ENCODE assay signal across 1 cellular context in genomic region chr1:180179162-180179957, GRCh38.
TF ChIP-seq lines count a peak whose summit lies in the region.

No MANE protein-coding gene starts in this region.

TF ChIP-seq in IMR-90, 13 proteins besides CTCF, POLR2A, EP300 and RAD21:
- TF ChIP-seq MXI1 (IDR thresholded peaks at IDR 0.05; ENCODE audit: borderline replicate concordance, low read depth, low read length) = no peak
- TF ChIP-seq CEBPB (IDR thresholded peaks at IDR 0.05; ENCODE audit: low read depth, low read length) = no peak
- TF ChIP-seq MAFK (IDR thresholded peaks at IDR 0.05; ENCODE audit: low read depth, low read length) = no peak
- no peak for TF ChIP-seq FOS (IDR thresholded peaks at IDR 0.05; ENCODE audit: low read depth, low read length)
- TF ChIP-seq SMC3 (IDR thresholded peaks at IDR 0.05; ENCODE audit: low read depth, low read length) = no peak
- TF ChIP-seq NFE2L2 (IDR thresholded peaks at IDR 0.05; ENCODE audit: low read depth, low read length) = no peak
- TF ChIP-seq, protein P1, sequence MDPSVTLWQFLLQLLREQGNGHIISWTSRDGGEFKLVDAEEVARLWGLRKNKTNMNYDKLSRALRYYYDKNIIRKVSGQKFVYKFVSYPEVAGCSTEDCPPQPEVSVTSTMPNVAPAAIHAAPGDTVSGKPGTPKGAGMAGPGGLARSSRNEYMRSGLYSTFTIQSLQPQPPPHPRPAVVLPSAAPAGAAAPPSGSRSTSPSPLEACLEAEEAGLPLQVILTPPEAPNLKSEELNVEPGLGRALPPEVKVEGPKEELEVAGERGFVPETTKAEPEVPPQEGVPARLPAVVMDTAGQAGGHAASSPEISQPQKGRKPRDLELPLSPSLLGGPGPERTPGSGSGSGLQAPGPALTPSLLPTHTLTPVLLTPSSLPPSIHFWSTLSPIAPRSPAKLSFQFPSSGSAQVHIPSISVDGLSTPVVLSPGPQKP (IDR thresholded peaks at IDR 0.05; ENCODE audit: borderline replicate concordance, low read depth, low read length) = no peak
- no peak for TF ChIP-seq RFX5 (IDR thresholded peaks at IDR 0.05; ENCODE audit: low read depth, low read length)
- no peak for TF ChIP-seq RCOR1 (IDR thresholded peaks at IDR 0.05; ENCODE audit: insufficient replicate concordance, low read length)
- no peak for TF ChIP-seq CHD1 (IDR thresholded peaks at IDR 0.05; ENCODE audit: low read depth, low read length)
- TF ChIP-seq, protein P2, sequence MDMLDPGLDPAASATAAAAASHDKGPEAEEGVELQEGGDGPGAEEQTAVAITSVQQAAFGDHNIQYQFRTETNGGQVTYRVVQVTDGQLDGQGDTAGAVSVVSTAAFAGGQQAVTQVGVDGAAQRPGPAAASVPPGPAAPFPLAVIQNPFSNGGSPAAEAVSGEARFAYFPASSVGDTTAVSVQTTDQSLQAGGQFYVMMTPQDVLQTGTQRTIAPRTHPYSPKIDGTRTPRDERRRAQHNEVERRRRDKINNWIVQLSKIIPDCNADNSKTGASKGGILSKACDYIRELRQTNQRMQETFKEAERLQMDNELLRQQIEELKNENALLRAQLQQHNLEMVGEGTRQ (IDR thresholded peaks at IDR 0.05; ENCODE audit: low read depth, low read length) = no peak
- no peak for TF ChIP-seq BHLHE40 (IDR thresholded peaks at IDR 0.05; ENCODE audit: low read depth, low read length)
